In genomic region chr11:66365711-66366619, GRCh38 we compare ENCODE assay signal across 26 cellular contexts. TPM values are rescaled to one million over a fixed set of nuclear protein-coding genes. Genes with fewer than 3 reads are reported as not detected.
DNase-seq lines count a peak whose midpoint lies in the region; ATAC-seq and TF ChIP-seq lines count a peak whose summit lies in the region.
"Had no signal": no experiment of that assay in that cellular context is flagged by ENCODE, and none has a peak within 500 bp of the region (broad histone marks: within the 10 kb centered on the region; RNA-seq: fewer than 3 reads in every experiment).

No MANE protein-coding gene starts in this region.

- H3K9me3 ChIP-seq in cardiac muscle cell (ENCODE audit: low read depth): no peaks in the 10 kb centered on the region
- no peaks in the 10 kb centered on the region for H3K9me3 ChIP-seq in right atrium auricular region
- no peaks in the 10 kb centered on the region for H3K9me3 ChIP-seq in WERI-Rb-1 (ENCODE audit: severe bottlenecking)
- H3K9me3 ChIP-seq: A549, colonic mucosa, esophagus squamous epithelium, gastroesophageal sphincter, SJSA1, upper lobe of left lung had no signal

- H3K36me3 ChIP-seq in cardiac muscle cell (peaks cover 9% of the 10 kb centered on the region), right atrium auricular region (peaks cover 23% of the 10 kb centered on the region), WERI-Rb-1 (peaks cover 75% of the 10 kb centered on the region)
- H3K36me3 ChIP-seq: brain microvascular endothelial cell, colonic mucosa, gastroesophageal sphincter, SJSA1 had no signal

- H3K27ac ChIP-seq in cardiac muscle cell: peak overlapping the region; percentile 22
- H3K27ac ChIP-seq in right atrium auricular region: peak overlapping the region in 1 of 2 donors; percentile 6
- peak overlapping the region; percentile 45 for H3K27ac ChIP-seq in WERI-Rb-1
- H3K27ac ChIP-seq: A549, brain microvascular endothelial cell, colonic mucosa, esophagus squamous epithelium, gastroesophageal sphincter, PC-9, SJSA1, upper lobe of left lung had no signal

- H3K36me3 Mint-ChIP-seq in nephron progenitor cell (ENCODE audit: low read depth): peaks cover 29% of the 10 kb centered on the region

- no peak for ATAC-seq in HG03196 (IDR thresholded peaks at IDR 0.05; ENCODE audit: unreplicated experiment)
- ATAC-seq in HG03025 (IDR thresholded peaks at IDR 0.05; ENCODE audit: low FRiP score, unreplicated experiment): no peak
- ATAC-seq: A549; effector memory CD8-positive, alpha-beta T cell; gastroesophageal sphincter; T-helper 17 cell had no signal

- H3K4me3 Mint-ChIP-seq in nephron progenitor cell: no peak overlapping the region
- H3K4me3 Mint-ChIP-seq: effector memory CD8-positive, alpha-beta T cell; T-helper 17 cell had no signal

- no peak for DNase-seq in cardiac muscle cell (ENCODE audit: low read depth in 1 of 2, low spot score in 1 of 2)
- DNase-seq in right atrium auricular region (ENCODE audit: low spot score): no peak
- DNase-seq in WERI-Rb-1: no peak
- no peak for DNase-seq in nephron progenitor cell
- no peak for DNase-seq in NCI-H1694 treated with DMSO at 0.1 percent for 48 hours (lab: John Stamatoyannopoulos, UW)
- DNase-seq in NCI-H1048 (lab: John Stamatoyannopoulos, UW): no peak
- DNase-seq: activated effector memory CD4-positive, alpha-beta T cell treated with anti-CD3 and anti-CD28 coated beads, Interleukin-2, amount 50 U/mL, for 16 hours; brain microvascular endothelial cell; colonic mucosa; COR-L47; effector memory CD8-positive, alpha-beta T cell; esophagus squamous epithelium; GOT3; Kasumi-1; NCI-H1105 treated with DMSO at 0.1 percent for 48 hours; NCI-H2081; NCI-H446 treated with DMSO at 0.1 percent for 48 hours; PC-9; T-helper 17 cell; upper lobe of left lung had no signal

- H3K4me3 ChIP-seq in cardiac muscle cell: no peak overlapping the region
- no peak overlapping the region for H3K4me3 ChIP-seq in right atrium auricular region
- H3K4me3 ChIP-seq in WERI-Rb-1 (ENCODE audit: low read depth, low read length): no peak overlapping the region
- H3K4me3 ChIP-seq: A549, colonic mucosa, esophagus squamous epithelium, gastroesophageal sphincter, lung, PC-9, SJSA1, upper lobe of left lung had no signal

- H3K27me3 ChIP-seq in cardiac muscle cell (no peaks in the 10 kb centered on the region), right atrium auricular region (no peaks in the 10 kb centered on the region), WERI-Rb-1 (ENCODE audit: insufficient read depth, low read depth, severe bottlenecking) (no peaks in the 10 kb centered on the region)
- H3K27me3 ChIP-seq: brain microvascular endothelial cell, colonic mucosa, esophagus squamous epithelium, gastroesophageal sphincter, upper lobe of left lung had no signal

- H3K27ac Mint-ChIP-seq in nephron progenitor cell: peak overlapping the region; percentile 93
- H3K27ac Mint-ChIP-seq: effector memory CD8-positive, alpha-beta T cell; T-helper 17 cell had no signal

- H3K9me3 Mint-ChIP-seq in nephron progenitor cell: no peaks in the 10 kb centered on the region
- H3K9me3 Mint-ChIP-seq: effector memory CD8-positive, alpha-beta T cell had no signal

- TF ChIP-seq CTCF in cardiac muscle cell (IDR thresholded peaks at IDR 0.05; ENCODE audit: low read depth, low read length): no peak
- TF ChIP-seq CTCF in right atrium auricular region (IDR thresholded peaks at IDR 0.05): no peak
- no peak for TF ChIP-seq CTCF in WERI-Rb-1 (IDR thresholded peaks at IDR 0.05; ENCODE audit: low read depth, low read length)
- no peak for TF ChIP-seq CTCF in nephron progenitor cell (IDR thresholded peaks at IDR 0.05)

- H3K27me3 Mint-ChIP-seq in nephron progenitor cell (ENCODE audit: low read depth, poor library complexity): no peaks in the 10 kb centered on the region
- H3K27me3 Mint-ChIP-seq: effector memory CD8-positive, alpha-beta T cell; T-helper 17 cell had no signal

- peaks cover 30% of the 10 kb centered on the region for H3K4me1 Mint-ChIP-seq in nephron progenitor cell

- peaks cover 7% of the 10 kb centered on the region for H3K4me1 ChIP-seq in cardiac muscle cell (ENCODE audit: low read depth)
- H3K4me1 ChIP-seq in right atrium auricular region: peaks cover 0 to 40% of the 10 kb centered on the region in 2 donors
- H3K4me1 ChIP-seq: colonic mucosa, SJSA1 had no signal

RNA-seq across cellular contexts. Expression of gene SLC29A2, which starts 5.6 kb away (rescaled TPM):
- 30.2 and 36.8 TPM in 2 replicates for total RNA-seq in cardiac muscle cell
- polyA plus RNA-seq in cardiac muscle cell: 32.6 and 50.2 TPM in 2 replicates
- 10 to 100 TPM; 16.9 to 19.9 TPM for total RNA-seq in right atrium auricular region
- total RNA-seq: SJSA1 had no signal

RNA-seq across cellular contexts. Expression of gene B4GAT1, which starts 18.5 kb away (rescaled TPM):
- total RNA-seq in cardiac muscle cell: 138 and 194 TPM in 2 replicates
- polyA plus RNA-seq in cardiac muscle cell: 129 and 174 TPM in 2 replicates
- 10 to 100 TPM; 61.1 to 64.3 TPM for total RNA-seq in right atrium auricular region

RNA-seq across cellular contexts. Expression of gene BRMS1, which starts 21.1 kb away (rescaled TPM):
- total RNA-seq in cardiac muscle cell: 29.3 and 33.2 TPM in 2 replicates
- 33.8 and 37.3 TPM in 2 replicates for polyA plus RNA-seq in cardiac muscle cell
- total RNA-seq in right atrium auricular region: 10 to 100 TPM; 19.2 to 33.3 TPM

RNA-seq across cellular contexts. Expression of gene RIN1, which starts 29.7 kb away (rescaled TPM):
- total RNA-seq in cardiac muscle cell: 4.9 and 9.4 TPM in 2 replicates
- polyA plus RNA-seq in cardiac muscle cell: 1.9 and 4.8 TPM in 2 replicates
- total RNA-seq in right atrium auricular region: 1 to 10 TPM; 1.0 to 5.9 TPM

RNA-seq across cellular contexts. Expression of gene CD248, which starts 49.1 kb away (rescaled TPM):
- total RNA-seq in cardiac muscle cell (7.9 and 11.4 TPM in 2 replicates), right atrium auricular region (10 to 100 TPM in 1 of 2 donors, 1 to 10 TPM in 1; 7.6 to 10.7 TPM)
- polyA plus RNA-seq in cardiac muscle cell: 20.2 and 31.2 TPM in 2 replicates
- total RNA-seq: PC-9, T-helper 17 cell had no signal
